23 cellular contexts compared by ENCODE assay signal in genomic region chr3:22225161-22225560, GRCh38.
DNase-seq lines count a peak whose midpoint lies in the region; ATAC-seq and TF ChIP-seq lines count a peak whose summit lies in the region.
"Had no signal": no experiment of that assay in that cellular context is flagged by ENCODE, and none has a peak within 500 bp of the region (broad histone marks: within the 10 kb centered on the region; RNA-seq: fewer than 3 reads in every experiment).

No MANE protein-coding gene starts in this region.

- H3K4me1 ChIP-seq in GM23338 (ENCODE audit: insufficient read depth), result peaks cover 4% of the 10 kb centered on the region; the same call in 1 of the 2 replicates
- H3K4me1 ChIP-seq in trophoblast cell (ENCODE audit: control insufficient read depth in 1 of 2, insufficient read depth in 2 of 2, low read length in 2 of 2), result peaks cover 0 to 2% of the 10 kb centered on the region in 2 experiments
- no peaks in the 10 kb centered on the region for H3K4me1 ChIP-seq in thyroid gland
- H3K4me1 ChIP-seq: A549, BE2C, HAP-1 had no signal

- H3K9ac ChIP-seq in trophoblast cell (ENCODE audit: low read length), result no peak overlapping the region
- H3K9ac ChIP-seq: BLaER1 treated with 17β-estradiol and CSF1 and Interleukin-3, amounts not matched to agents 10 nM and 100 nM had no signal

- DNase-seq in GM23338 (ENCODE audit: low spot score) (peak; percentile 20), WTC11 (ENCODE audit: low spot score) (no peak), nephron progenitor cell (peak; percentile 15), trophoblast cell (no peak), mesothelial cell of epicardium (ENCODE audit: low spot score in 2 of 2, unreplicated experiment in 2 of 2) (no peak), thyroid gland (no peak)
- DNase-seq in natural killer cell treated with Interleukin-12 subunit alpha and Interleukin-12 subunit beta and Interleukin-15 and Interleukin-18, amount 100 ng/mL, for 72 hours (ENCODE audit: low spot score), result no peak
- DNase-seq: 8988T; ACHN; AML-193; BE2C; Calu3; CD4-positive, alpha-beta T cell; CD8-positive, alpha-beta memory T cell; DMS53; DMS79 treated with DMSO at 0.1 percent for 48 hours; GF-D8; GOT3; HFFc6 had no signal

- intact Hi-C loops in thyroid gland (cut with DNase I), result no loop called here

- no peak overlapping the region for H3K4me3 Mint-ChIP-seq in GM23338
- no peak overlapping the region for H3K4me3 Mint-ChIP-seq in WTC11
- no peak overlapping the region for H3K4me3 Mint-ChIP-seq in nephron progenitor cell
- H3K4me3 Mint-ChIP-seq in mesothelial cell of epicardium, result no peak overlapping the region
- H3K4me3 Mint-ChIP-seq in natural killer cell treated with Interleukin-12 subunit alpha and Interleukin-12 subunit beta and Interleukin-15 and Interleukin-18, amount 100 ng/mL, for 72 hours, result no peak overlapping the region
- H3K4me3 Mint-ChIP-seq: CD14-positive monocyte; CD4-positive, alpha-beta T cell; CD8-positive, alpha-beta memory T cell; HFFc6 had no signal

- no peak for TF ChIP-seq POLR2A in thyroid gland (IDR thresholded peaks at IDR 0.05)

- H3F3A ChIP-seq in GM23338 (replicated peaks; ENCODE audit: low read depth), result no peaks in the 10 kb centered on the region

- H3K79me2 ChIP-seq in GM23338 (replicated peaks; ENCODE audit: insufficient read depth) (no peaks in the 10 kb centered on the region), trophoblast cell (ENCODE audit: control insufficient read depth, insufficient read depth, low read length, poor library complexity) (no peaks in the 10 kb centered on the region)

- H3K27me3 Mint-ChIP-seq in GM23338 (ENCODE audit: insufficient read depth, low read depth, poor library complexity), result peaks cover 2% of the 10 kb centered on the region
- H3K27me3 Mint-ChIP-seq in WTC11 (ENCODE audit: low read depth), result no peaks in the 10 kb centered on the region
- H3K27me3 Mint-ChIP-seq in nephron progenitor cell (ENCODE audit: low read depth, poor library complexity), result no peaks in the 10 kb centered on the region
- no peaks in the 10 kb centered on the region for H3K27me3 Mint-ChIP-seq in mesothelial cell of epicardium (ENCODE audit: low read depth)
- H3K27me3 Mint-ChIP-seq in natural killer cell treated with Interleukin-12 subunit alpha and Interleukin-12 subunit beta and Interleukin-15 and Interleukin-18, amount 100 ng/mL, for 72 hours, result no peaks in the 10 kb centered on the region
- H3K27me3 Mint-ChIP-seq: CD4-positive, alpha-beta T cell; CD8-positive, alpha-beta memory T cell had no signal

- POLR2A ChIA-PET in WTC11 (lab: Charles Lee), result no interaction called here

- WGBS in trophoblast cell (ENCODE audit: extremely low coverage, insufficient coverage, insufficient read length), result no CpG with 5 or more reads among the region's 7 CpGs
- WGBS in thyroid gland, 2 donors, result 57 to 73% methylated on average over 7 of the region's 7 CpGs

- H3K4me2 ChIP-seq in GM23338, result no peak overlapping the region
- H3K4me2 ChIP-seq in trophoblast cell (ENCODE audit: low read length), result no peak overlapping the region
- H3K4me2 ChIP-seq: A549; BLaER1 treated with 17β-estradiol and CSF1 and Interleukin-3, amounts not matched to agents 10 nM and 100 nM had no signal

- no peaks in the 10 kb centered on the region for H3K36me3 ChIP-seq in GM23338 (ENCODE audit: insufficient read depth)
- H3K36me3 ChIP-seq in trophoblast cell (ENCODE audit: control insufficient read depth in 1 of 2, insufficient read depth in 2 of 2, low read length in 2 of 2), result no peaks in the 10 kb centered on the region
- no peaks in the 10 kb centered on the region for H3K36me3 ChIP-seq in thyroid gland
- H3K36me3 ChIP-seq: BE2C; BLaER1 treated with 17β-estradiol and CSF1 and Interleukin-3, amounts not matched to agents 10 nM and 100 nM; HAP-1 had no signal

- H3K9me3 Mint-ChIP-seq in GM23338 (no peaks in the 10 kb centered on the region; the same call in 2 of the 3 replicates), WTC11 (no peaks in the 10 kb centered on the region), nephron progenitor cell (no peaks in the 10 kb centered on the region), mesothelial cell of epicardium (peaks cover 18% of the 10 kb centered on the region)
- peaks cover 11% of the 10 kb centered on the region for H3K9me3 Mint-ChIP-seq in natural killer cell treated with Interleukin-12 subunit alpha and Interleukin-12 subunit beta and Interleukin-15 and Interleukin-18, amount 100 ng/mL, for 72 hours

- H3K27ac ChIP-seq in GM23338 (ENCODE audit: low read depth) (no peak overlapping the region), trophoblast cell (ENCODE audit: low read depth, low read length) (no peak overlapping the region), thyroid gland (no peak overlapping the region)
- H3K27ac ChIP-seq: A549; BLaER1 treated with 17β-estradiol and CSF1 and Interleukin-3, amounts not matched to agents 10 nM and 100 nM had no signal

- H2BK120ac ChIP-seq in trophoblast cell (ENCODE audit: insufficient read depth, low read length, poor library complexity), result no peak overlapping the region

- no peak overlapping the region for H3K4ac ChIP-seq in trophoblast cell (ENCODE audit: low read depth, low read length)

- H3K27me3 ChIP-seq in GM23338 (ENCODE audit: insufficient read depth) (no peaks in the 10 kb centered on the region), trophoblast cell (ENCODE audit: insufficient read depth, low read length) (no peaks in the 10 kb centered on the region), thyroid gland (no peaks in the 10 kb centered on the region)
- H3K27me3 ChIP-seq: BE2C; BLaER1 treated with 17β-estradiol and CSF1 and Interleukin-3, amounts not matched to agents 10 nM and 100 nM had no signal

- ATAC-seq in GM23338, result peak; percentile 76
- ATAC-seq in WTC11, result peak; percentile 71
- ATAC-seq in natural killer cell treated with Interleukin-12 subunit alpha and Interleukin-12 subunit beta and Interleukin-15 and Interleukin-18, amount 100 ng/mL, for 72 hours, result no peak
- ATAC-seq: A549 had no signal

- no peaks in the 10 kb centered on the region for H3K79me1 ChIP-seq in trophoblast cell (ENCODE audit: low read length)

- H3K9me3 ChIP-seq in trophoblast cell (ENCODE audit: insufficient read depth, low read depth, low read length) (no peaks in the 10 kb centered on the region), thyroid gland (no peaks in the 10 kb centered on the region)
- H3K9me3 ChIP-seq: A549; BE2C; BLaER1 treated with 17β-estradiol and CSF1 and Interleukin-3, amounts not matched to agents 10 nM and 100 nM; HAP-1 had no signal

- no peak overlapping the region for H4K91ac ChIP-seq in trophoblast cell (ENCODE audit: low read depth, low read length)

- no peak overlapping the region for H2BK5ac ChIP-seq in trophoblast cell (ENCODE audit: low read depth, low read length, poor library complexity)

- H3K4me1 Mint-ChIP-seq in GM23338 (peaks cover 9% of the 10 kb centered on the region), WTC11 (peaks cover 8% of the 10 kb centered on the region), nephron progenitor cell (peaks cover 14% of the 10 kb centered on the region), mesothelial cell of epicardium (no peaks in the 10 kb centered on the region)
- no peaks in the 10 kb centered on the region for H3K4me1 Mint-ChIP-seq in natural killer cell treated with Interleukin-12 subunit alpha and Interleukin-12 subunit beta and Interleukin-15 and Interleukin-18, amount 100 ng/mL, for 72 hours (ENCODE audit: low read depth in 2 of 2)
- H3K4me1 Mint-ChIP-seq: CD14-positive monocyte; CD8-positive, alpha-beta memory T cell had no signal

- peak overlapping the region; percentile 15; the same call in 1 of the 2 replicates for H3K27ac Mint-ChIP-seq in GM23338
- no peak overlapping the region for H3K27ac Mint-ChIP-seq in WTC11
- no peak overlapping the region for H3K27ac Mint-ChIP-seq in nephron progenitor cell
- H3K27ac Mint-ChIP-seq in mesothelial cell of epicardium, result no peak overlapping the region
- H3K27ac Mint-ChIP-seq in natural killer cell treated with Interleukin-12 subunit alpha and Interleukin-12 subunit beta and Interleukin-15 and Interleukin-18, amount 100 ng/mL, for 72 hours, result no peak overlapping the region
- H3K27ac Mint-ChIP-seq: CD14-positive monocyte; CD4-positive, alpha-beta T cell; CD8-positive, alpha-beta memory T cell; HFFc6 had no signal

- no peaks in the 10 kb centered on the region for H3K9me2 ChIP-seq in GM23338 (ENCODE audit: insufficient read depth)

- H3K36me3 Mint-ChIP-seq in GM23338 (ENCODE audit: low read depth), result no peaks in the 10 kb centered on the region
- H3K36me3 Mint-ChIP-seq in WTC11, result no peaks in the 10 kb centered on the region
- H3K36me3 Mint-ChIP-seq in nephron progenitor cell (ENCODE audit: low read depth), result no peaks in the 10 kb centered on the region
- no peaks in the 10 kb centered on the region for H3K36me3 Mint-ChIP-seq in mesothelial cell of epicardium
- no peaks in the 10 kb centered on the region for H3K36me3 Mint-ChIP-seq in natural killer cell treated with Interleukin-12 subunit alpha and Interleukin-12 subunit beta and Interleukin-15 and Interleukin-18, amount 100 ng/mL, for 72 hours
- H3K36me3 Mint-ChIP-seq: CD14-positive monocyte; CD8-positive, alpha-beta memory T cell had no signal

- peak overlapping the region; percentile 22 for H2BK12ac ChIP-seq in trophoblast cell (ENCODE audit: low read length)

- H3K18ac ChIP-seq in trophoblast cell (ENCODE audit: low read length), result no peak overlapping the region

- CTCF ChIA-PET in WTC11 (lab: Charles Lee), result no interaction called here

- H3K23ac ChIP-seq in trophoblast cell (ENCODE audit: low read length), result no peak overlapping the region

- H4K12ac ChIP-seq in trophoblast cell (ENCODE audit: low read depth, low read length), result no peak overlapping the region

- H2AFZ ChIP-seq in GM23338, result peak overlapping the region; percentile 63; the same call in 1 of the 2 replicates
- no peak overlapping the region for H2AFZ ChIP-seq in trophoblast cell (ENCODE audit: insufficient read depth, low read length, poor library complexity)

- no peaks in the 10 kb centered on the region for H4K20me1 ChIP-seq in GM23338 (replicated peaks; ENCODE audit: insufficient read depth)
- H4K20me1 ChIP-seq: BLaER1 treated with 17β-estradiol and CSF1 and Interleukin-3, amounts not matched to agents 10 nM and 100 nM had no signal

- no peak overlapping the region for H2AK5ac ChIP-seq in trophoblast cell (ENCODE audit: low read length)

- no peak overlapping the region for H4K8ac ChIP-seq in trophoblast cell (ENCODE audit: low read depth, low read length)

- H3K4me3 ChIP-seq in GM23338, result no peak overlapping the region
- H3K4me3 ChIP-seq in trophoblast cell (ENCODE audit: low read depth, low read length), result no peak overlapping the region
- no peak overlapping the region for H3K4me3 ChIP-seq in thyroid gland (replicated peaks in 1 of 3)
- H3K4me3 ChIP-seq: A549; BLaER1 treated with 17β-estradiol and CSF1 and Interleukin-3, amounts not matched to agents 10 nM and 100 nM; HAP-1 had no signal

- no peak for TF ChIP-seq CTCF in GM23338 (conservative IDR thresholded peaks at IDR 0.05; ENCODE audit: low read depth in 2 of 2)
- TF ChIP-seq CTCF in WTC11 (IDR thresholded peaks at IDR 0.05), result no peak
- TF ChIP-seq CTCF in nephron progenitor cell (IDR thresholded peaks at IDR 0.05), result no peak
- no peak for TF ChIP-seq CTCF in mesothelial cell of epicardium (IDR thresholded peaks at IDR 0.05; ENCODE audit: unreplicated experiment)
- no peak for TF ChIP-seq CTCF in thyroid gland (IDR thresholded peaks at IDR 0.05)

- no peak overlapping the region for H3K14ac ChIP-seq in trophoblast cell (ENCODE audit: low read length)

TF ChIP-seq in WTC11, 78 proteins besides CTCF, POLR2A, EP300 and RAD21 (continues in another document):
- TF ChIP-seq RORB (CRISPR knock-in tag; IDR thresholded peaks at IDR 0.05), result no peak

Comparison
In these comparisons a context has a peak if more than half of its experiments do, and no peak if none do; other contexts are left out.
1. ATAC-seq: peak in GM23338 (single experiment) and WTC11 (single experiment); none in natural killer cell treated with Interleukin-12 subunit alpha and Interleukin-12 subunit beta and Interleukin-15 and Interleukin-18, amount 100 ng/mL, for 72 hours (0 of 2).
2. DNase-seq: peak in GM23338 (single experiment) and nephron progenitor cell (single experiment); none in WTC11 (single experiment), trophoblast cell (0 of 2), mesothelial cell of epicardium (0 of 2), natural killer cell treated with Interleukin-12 subunit alpha and Interleukin-12 subunit beta and Interleukin-15 and Interleukin-18, amount 100 ng/mL, for 72 hours (single experiment) and thyroid gland (0 of 2).